ENCODE assay signal across 9 cellular contexts in the genomic region with DNA sequence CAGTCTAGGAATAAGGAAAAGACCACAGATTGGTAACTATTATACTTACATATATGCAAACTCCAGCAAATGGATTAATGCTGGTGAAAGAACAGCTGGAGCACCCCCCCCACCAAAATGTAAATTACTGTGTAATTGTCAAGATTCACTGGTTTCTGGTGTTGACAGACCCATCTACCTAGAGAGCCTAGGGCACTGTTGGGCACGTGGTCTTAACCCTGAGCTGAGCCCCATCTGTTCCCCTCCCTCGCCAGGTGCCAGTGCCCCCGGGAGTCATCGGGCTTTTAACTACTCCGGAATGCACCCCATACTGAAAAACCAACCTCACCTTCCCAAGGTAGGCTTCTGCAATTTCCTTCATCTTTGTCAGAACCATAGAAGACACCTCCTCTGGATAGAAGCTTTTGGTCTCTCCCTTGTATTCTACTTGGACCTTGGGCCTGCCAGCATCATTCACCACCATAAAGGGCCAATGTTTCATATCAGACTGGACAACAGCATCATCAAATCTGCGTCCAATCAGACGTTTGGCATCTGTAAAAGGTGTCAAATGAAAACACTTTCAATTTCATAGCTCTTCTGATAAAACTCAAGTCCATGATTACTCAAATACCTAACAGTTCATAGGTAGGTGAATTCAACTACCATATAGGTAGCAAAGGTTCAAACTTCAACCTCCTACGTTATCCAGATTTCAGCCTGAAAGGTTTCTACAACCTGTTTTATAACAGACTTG. TPM values are rescaled to one million over a fixed set of nuclear protein-coding genes. Genes with fewer than 3 reads are reported as not detected.
DNase-seq lines count a peak whose midpoint lies in the region; ATAC-seq, FAIRE-seq and TF ChIP-seq lines count a peak whose summit lies in the region.
"Had no signal": no experiment of that assay in that cellular context is flagged by ENCODE, and none has a peak within 500 bp of the region (broad histone marks: within the 10 kb centered on the region; RNA-seq: fewer than 3 reads in every experiment).

No MANE protein-coding gene starts in this region.

- peak overlapping the region; percentile 86 to 100 for H3K27ac ChIP-seq in small intestine (ENCODE audit: low read depth in 1 of 2, low read length in 1 of 2)

- H3K9me3 Mint-ChIP-seq in activated B cell treated with CpG ODN at 0.5 μM for 24 hours = no peaks in the 10 kb centered on the region

- ATAC-seq in activated B cell treated with CpG ODN at 0.5 μM for 24 hours (ENCODE audit: low read depth) (no peak), GM18868 (IDR thresholded peaks at IDR 0.05; ENCODE audit: unreplicated experiment) (no peak)

- intact Hi-C loops in activated B cell treated with CpG ODN at 0.5 μM for 24 hours (cut with micrococcal nuclease) = loop anchor here (5.0 to 10.0 kb wide), 4 partner anchors 346 to 1687 kb away; a partner anchor contains a TSS

- H3K4me1 Mint-ChIP-seq in activated B cell treated with CpG ODN at 0.5 μM for 24 hours = peaks cover 80% of the 10 kb centered on the region

- peak overlapping the region in 1 of 2 donors; percentile 98 for H3K4me3 ChIP-seq in small intestine (ENCODE audit: low read depth in 1 of 2, low read length in 2 of 2)

- no peaks in the 10 kb centered on the region for H3K27me3 Mint-ChIP-seq in activated B cell treated with CpG ODN at 0.5 μM for 24 hours

- 0 to 3% (median 1%) methylated on average over 8 of the region's 8 CpGs for WGBS in small intestine, 3 donors

- H3K36me3 Mint-ChIP-seq in activated B cell treated with CpG ODN at 0.5 μM for 24 hours (ENCODE audit: low read depth) = peaks cover 76% of the 10 kb centered on the region

- POLR2A ChIA-PET in activated B cell treated with CpG ODN at 0.5 μM for 24 hours (lab: Charles Lee) = interaction anchor here (0.6 to 2.1 kb wide), 3 partner anchors 9 to 13 kb away, joined by 5 to 9 read pairs (median 6); no protein-coding TSS in a partner anchor

- CTCF ChIA-PET in activated B cell treated with CpG ODN at 0.5 μM for 24 hours (lab: Charles Lee) = interaction anchor here (0.9 to 1.5 kb wide), 4 partner anchors 9 to 197 kb away, joined by 3 to 5 read pairs (median 4); no protein-coding TSS in a partner anchor

- TF ChIP-seq CTCF in activated B cell treated with CpG ODN at 0.5 μM for 24 hours (IDR thresholded peaks at IDR 0.05) = no peak

- H3K36me3 ChIP-seq in small intestine (ENCODE audit: control insufficient read depth in 2 of 2, insufficient read depth in 2 of 2, low read length in 2 of 2) = peaks cover 27 to 32% of the 10 kb centered on the region in 2 donors

- H3K27ac Mint-ChIP-seq in activated B cell treated with CpG ODN at 0.5 μM for 24 hours = peak overlapping the region; percentile 100

- FAIRE-seq in small intestine (lab: Jason Lieb, UNC) = no peak
- FAIRE-seq: endometrium had no signal

- peak overlapping the region; percentile 97 for H3K4me3 Mint-ChIP-seq in activated B cell treated with CpG ODN at 0.5 μM for 24 hours

- DNase-seq in activated CD8-positive, alpha-beta memory T cell treated with anti-CD3 and anti-CD28 coated beads for 24 hours = peak; percentile 68
- DNase-seq in activated CD8-positive, alpha-beta memory T cell treated with anti-CD3 and anti-CD28 coated beads, Interleukin-2, amount 50 U/mL, for 4 hours = no peak
- DNase-seq in activated B cell treated with CpG ODN at 0.5 μM for 24 hours = no peak
- peak; percentile 25 for DNase-seq in globus pallidus (ENCODE audit: low spot score)
- DNase-seq in small intestine = peak; percentile 86
- DNase-seq in iPS-NIHi7 (ENCODE audit: extremely low spot score) = no peak
- no peak for DNase-seq in islet precursor cell

- peaks cover 2 to 8% of the 10 kb centered on the region in 2 donors for H3K4me1 ChIP-seq in small intestine (ENCODE audit: control insufficient read depth in 2 of 2, insufficient read depth in 1 of 2, low read depth in 1 of 2, low read length in 1 of 2)

- no peaks in the 10 kb centered on the region for H3K27me3 ChIP-seq in small intestine (ENCODE audit: control insufficient read depth in 2 of 2, insufficient read depth in 2 of 2, low read length in 2 of 2)

- H3K9me3 ChIP-seq in small intestine (ENCODE audit: control insufficient read depth, low read depth) = no peaks in the 10 kb centered on the region

RNA-seq across cellular contexts. Expression of a gene that starts 1.5 kb away (rescaled TPM):
- total RNA-seq in activated B cell treated with CpG ODN at 0.5 μM for 24 hours = 1,278 and 1,380 TPM in 2 replicates
- polyA plus RNA-seq in small intestine = 100 to 1,000 TPM; 389 to 590 (median 518) TPM

Comparison
In these comparisons a context has a peak if more than half of its experiments do, and no peak if none do; other contexts are left out.
1. DNase-seq: peak in activated CD8-positive, alpha-beta memory T cell treated with anti-CD3 and anti-CD28 coated beads for 24 hours (single experiment), globus pallidus (single experiment) and small intestine (single experiment); none in activated CD8-positive, alpha-beta memory T cell treated with anti-CD3 and anti-CD28 coated beads, Interleukin-2, amount 50 U/mL, for 4 hours (single experiment), activated B cell treated with CpG ODN at 0.5 μM for 24 hours (single experiment), iPS-NIHi7 (single experiment) and islet precursor cell (single experiment).